In the genomic region with DNA sequence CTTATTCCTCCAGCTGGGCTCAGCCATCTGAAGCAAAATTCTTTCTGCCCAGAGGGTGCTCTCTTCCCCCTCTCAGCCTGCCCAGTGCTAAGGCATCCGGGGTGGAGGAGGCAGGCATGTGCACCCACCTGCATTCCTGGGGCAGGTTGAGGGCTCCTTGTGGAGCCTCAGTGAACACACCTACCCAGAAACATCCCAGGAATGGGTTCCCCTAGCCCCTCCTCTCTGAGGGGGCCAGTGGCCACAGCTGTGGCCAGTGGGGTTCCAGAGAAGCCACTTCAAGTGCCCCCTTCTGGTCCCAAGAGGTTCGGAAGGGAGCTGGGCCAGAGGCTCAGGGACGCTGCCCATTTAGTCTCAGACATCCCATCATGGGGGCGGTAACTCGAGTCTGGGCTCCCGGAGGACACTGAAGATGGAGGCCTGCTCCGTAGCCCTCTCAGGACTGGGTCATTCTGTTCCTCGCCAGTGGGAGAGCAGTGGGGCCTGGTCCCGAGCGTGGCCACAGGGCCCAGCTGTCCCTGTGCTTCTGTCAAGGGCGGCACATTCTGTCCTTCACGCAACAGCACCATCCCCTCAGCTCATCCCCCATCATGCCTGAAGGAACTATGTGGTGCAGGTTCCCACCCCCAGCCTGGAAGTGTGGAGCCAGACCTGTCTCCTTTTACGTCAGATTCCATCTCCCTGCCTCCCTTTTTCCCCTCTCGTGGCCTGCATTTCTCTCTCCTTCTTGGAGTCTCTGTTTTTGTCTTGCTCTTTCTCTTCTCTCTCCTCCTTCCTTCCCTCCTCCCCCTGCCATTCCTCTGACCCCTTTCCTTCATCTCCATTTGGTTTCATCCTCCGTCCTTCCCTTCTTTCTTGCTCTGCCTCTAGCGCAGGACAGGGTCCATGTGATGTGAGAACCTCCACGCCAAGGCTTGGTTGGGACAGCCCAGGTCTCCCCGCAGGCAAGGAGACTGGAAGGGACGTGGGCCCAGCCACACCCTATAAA, we compare ENCODE assay signal across 1 cellular context.
TF ChIP-seq lines count a peak whose summit lies in the region.

No MANE protein-coding gene starts in this region.

TF ChIP-seq in GM23338, 12 proteins besides CTCF, POLR2A, EP300 and RAD21:
- TF ChIP-seq, protein P1, sequence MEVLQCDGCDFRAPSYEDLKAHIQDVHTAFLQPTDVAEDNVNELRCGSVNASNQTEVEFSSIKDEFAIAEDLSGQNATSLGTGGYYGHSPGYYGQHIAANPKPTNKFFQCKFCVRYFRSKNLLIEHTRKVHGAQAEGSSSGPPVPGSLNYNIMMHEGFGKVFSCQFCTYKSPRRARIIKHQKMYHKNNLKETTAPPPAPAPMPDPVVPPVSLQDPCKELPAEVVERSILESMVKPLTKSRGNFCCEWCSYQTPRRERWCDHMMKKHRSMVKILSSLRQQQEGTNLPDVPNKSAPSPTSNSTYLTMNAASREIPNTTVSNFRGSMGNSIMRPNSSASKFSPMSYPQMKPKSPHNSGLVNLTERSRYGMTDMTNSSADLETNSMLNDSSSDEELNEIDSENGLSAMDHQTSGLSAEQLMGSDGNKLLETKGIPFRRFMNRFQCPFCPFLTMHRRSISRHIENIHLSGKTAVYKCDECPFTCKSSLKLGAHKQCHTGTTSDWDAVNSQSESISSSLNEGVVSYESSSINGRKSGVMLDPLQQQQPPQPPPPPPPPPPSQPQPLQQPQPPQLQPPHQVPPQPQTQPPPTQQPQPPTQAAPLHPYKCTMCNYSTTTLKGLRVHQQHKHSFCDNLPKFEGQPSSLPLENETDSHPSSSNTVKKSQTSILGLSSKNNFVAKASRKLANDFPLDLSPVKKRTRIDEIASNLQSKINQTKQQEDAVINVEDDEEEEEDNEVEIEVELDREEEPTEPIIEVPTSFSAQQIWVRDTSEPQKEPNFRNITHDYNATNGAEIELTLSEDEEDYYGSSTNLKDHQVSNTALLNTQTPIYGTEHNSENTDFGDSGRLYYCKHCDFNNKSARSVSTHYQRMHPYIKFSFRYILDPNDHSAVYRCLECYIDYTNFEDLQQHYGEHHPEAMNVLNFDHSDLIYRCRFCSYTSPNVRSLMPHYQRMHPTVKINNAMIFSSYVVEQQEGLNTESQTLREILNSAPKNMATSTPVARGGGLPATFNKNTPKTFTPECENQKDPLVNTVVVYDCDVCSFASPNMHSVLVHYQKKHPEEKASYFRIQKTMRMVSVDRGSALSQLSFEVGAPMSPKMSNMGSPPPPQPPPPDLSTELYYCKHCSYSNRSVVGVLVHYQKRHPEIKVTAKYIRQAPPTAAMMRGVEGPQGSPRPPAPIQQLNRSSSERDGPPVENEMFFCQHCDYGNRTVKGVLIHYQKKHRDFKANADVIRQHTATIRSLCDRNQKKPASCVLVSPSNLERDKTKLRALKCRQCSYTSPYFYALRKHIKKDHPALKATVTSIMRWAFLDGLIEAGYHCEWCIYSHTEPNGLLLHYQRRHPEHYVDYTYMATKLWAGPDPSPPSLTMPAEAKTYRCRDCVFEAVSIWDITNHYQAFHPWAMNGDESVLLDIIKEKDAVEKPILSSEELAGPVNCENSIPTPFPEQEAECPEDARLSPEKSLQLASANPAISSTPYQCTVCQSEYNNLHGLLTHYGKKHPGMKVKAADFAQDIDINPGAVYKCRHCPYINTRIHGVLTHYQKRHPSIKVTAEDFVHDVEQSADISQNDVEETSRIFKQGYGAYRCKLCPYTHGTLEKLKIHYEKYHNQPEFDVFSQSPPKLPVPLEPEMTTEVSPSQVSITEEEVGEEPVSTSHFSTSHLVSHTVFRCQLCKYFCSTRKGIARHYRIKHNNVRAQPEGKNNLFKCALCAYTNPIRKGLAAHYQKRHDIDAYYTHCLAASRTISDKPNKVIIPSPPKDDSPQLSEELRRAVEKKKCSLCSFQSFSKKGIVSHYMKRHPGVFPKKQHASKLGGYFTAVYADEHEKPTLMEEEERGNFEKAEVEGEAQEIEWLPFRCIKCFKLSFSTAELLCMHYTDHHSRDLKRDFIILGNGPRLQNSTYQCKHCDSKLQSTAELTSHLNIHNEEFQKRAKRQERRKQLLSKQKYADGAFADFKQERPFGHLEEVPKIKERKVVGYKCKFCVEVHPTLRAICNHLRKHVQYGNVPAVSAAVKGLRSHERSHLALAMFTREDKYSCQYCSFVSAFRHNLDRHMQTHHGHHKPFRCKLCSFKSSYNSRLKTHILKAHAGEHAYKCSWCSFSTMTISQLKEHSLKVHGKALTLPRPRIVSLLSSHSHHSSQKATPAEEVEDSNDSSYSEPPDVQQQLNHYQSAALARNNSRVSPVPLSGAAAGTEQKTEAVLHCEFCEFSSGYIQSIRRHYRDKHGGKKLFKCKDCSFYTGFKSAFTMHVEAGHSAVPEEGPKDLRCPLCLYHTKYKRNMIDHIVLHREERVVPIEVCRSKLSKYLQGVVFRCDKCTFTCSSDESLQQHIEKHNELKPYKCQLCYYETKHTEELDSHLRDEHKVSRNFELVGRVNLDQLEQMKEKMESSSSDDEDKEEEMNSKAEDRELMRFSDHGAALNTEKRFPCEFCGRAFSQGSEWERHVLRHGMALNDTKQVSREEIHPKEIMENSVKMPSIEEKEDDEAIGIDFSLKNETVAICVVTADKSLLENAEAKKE (CRISPR knock-in tag; IDR thresholded peaks at IDR 0.05): no peak
- TF ChIP-seq, protein P2, sequence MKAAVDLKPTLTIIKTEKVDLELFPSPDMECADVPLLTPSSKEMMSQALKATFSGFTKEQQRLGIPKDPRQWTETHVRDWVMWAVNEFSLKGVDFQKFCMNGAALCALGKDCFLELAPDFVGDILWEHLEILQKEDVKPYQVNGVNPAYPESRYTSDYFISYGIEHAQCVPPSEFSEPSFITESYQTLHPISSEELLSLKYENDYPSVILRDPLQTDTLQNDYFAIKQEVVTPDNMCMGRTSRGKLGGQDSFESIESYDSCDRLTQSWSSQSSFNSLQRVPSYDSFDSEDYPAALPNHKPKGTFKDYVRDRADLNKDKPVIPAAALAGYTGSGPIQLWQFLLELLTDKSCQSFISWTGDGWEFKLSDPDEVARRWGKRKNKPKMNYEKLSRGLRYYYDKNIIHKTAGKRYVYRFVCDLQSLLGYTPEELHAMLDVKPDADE (IDR thresholded peaks at IDR 0.05): no peak
- no peak for TF ChIP-seq STAT1 (IDR thresholded peaks at IDR 0.05; ENCODE audit: unreplicated experiment)
- TF ChIP-seq, protein P3, sequence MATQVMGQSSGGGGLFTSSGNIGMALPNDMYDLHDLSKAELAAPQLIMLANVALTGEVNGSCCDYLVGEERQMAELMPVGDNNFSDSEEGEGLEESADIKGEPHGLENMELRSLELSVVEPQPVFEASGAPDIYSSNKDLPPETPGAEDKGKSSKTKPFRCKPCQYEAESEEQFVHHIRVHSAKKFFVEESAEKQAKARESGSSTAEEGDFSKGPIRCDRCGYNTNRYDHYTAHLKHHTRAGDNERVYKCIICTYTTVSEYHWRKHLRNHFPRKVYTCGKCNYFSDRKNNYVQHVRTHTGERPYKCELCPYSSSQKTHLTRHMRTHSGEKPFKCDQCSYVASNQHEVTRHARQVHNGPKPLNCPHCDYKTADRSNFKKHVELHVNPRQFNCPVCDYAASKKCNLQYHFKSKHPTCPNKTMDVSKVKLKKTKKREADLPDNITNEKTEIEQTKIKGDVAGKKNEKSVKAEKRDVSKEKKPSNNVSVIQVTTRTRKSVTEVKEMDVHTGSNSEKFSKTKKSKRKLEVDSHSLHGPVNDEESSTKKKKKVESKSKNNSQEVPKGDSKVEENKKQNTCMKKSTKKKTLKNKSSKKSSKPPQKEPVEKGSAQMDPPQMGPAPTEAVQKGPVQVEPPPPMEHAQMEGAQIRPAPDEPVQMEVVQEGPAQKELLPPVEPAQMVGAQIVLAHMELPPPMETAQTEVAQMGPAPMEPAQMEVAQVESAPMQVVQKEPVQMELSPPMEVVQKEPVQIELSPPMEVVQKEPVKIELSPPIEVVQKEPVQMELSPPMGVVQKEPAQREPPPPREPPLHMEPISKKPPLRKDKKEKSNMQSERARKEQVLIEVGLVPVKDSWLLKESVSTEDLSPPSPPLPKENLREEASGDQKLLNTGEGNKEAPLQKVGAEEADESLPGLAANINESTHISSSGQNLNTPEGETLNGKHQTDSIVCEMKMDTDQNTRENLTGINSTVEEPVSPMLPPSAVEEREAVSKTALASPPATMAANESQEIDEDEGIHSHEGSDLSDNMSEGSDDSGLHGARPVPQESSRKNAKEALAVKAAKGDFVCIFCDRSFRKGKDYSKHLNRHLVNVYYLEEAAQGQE (IDR thresholded peaks at IDR 0.05; ENCODE audit: unreplicated experiment): no peak
